In genomic region chr16:381788-382717, GRCh38 we compare ENCODE assay signal across 8 cellular contexts. TPM values are rescaled to one million over a fixed set of nuclear protein-coding genes. Genes with fewer than 3 reads are reported as not detected.
A peak's percentile ranks its signal among the peaks of the same experiment; 100 is the strongest.
DNase-seq lines count a peak whose midpoint lies in the region; ATAC-seq and TF ChIP-seq lines count a peak whose summit lies in the region.

TSS of gene PGAP6 (minus strand) at chr16:381978. CDS start at chr16:381821, 157 bp downstream.

- BruUV-seq in HCT116 (replicated peaks; lab: Mats Ljungman, UMichigan) = no TSS peak

- no peak within 1 kb of the TSS for H2AFZ ChIP-seq in HCT116 (ENCODE audit: low read depth, low read length, poor library complexity, severe bottlenecking)

- H3K4me3 ChIP-seq in GM12865 (ENCODE audit: low read depth, low read length) (peak within 1 kb of the TSS; percentile 93), HCT116 (replicated peaks in 1 of 2; ENCODE audit: low read depth in 1 of 2, low read length in 2 of 2) (peak within 1 kb of the TSS; percentile 55 to 65)

- no peaks in the 10 kb centered on the region for H3K36me3 ChIP-seq in HCT116 (ENCODE audit: control insufficient read depth in 1 of 2, insufficient read depth in 2 of 2, low read length in 2 of 2)

- H3K79me2 ChIP-seq in HCT116 (ENCODE audit: insufficient read depth, low read length) = peaks cover 7% of the 10 kb centered on the region; the same call in 1 of the 2 replicates

- CTCF ChIA-PET in HCT116 (lab: Charles Lee) = interaction anchor here (0.6 kb wide), 1 partner anchor 341 kb away, joined by 3 read pairs; no protein-coding TSS in a partner anchor

- POLR2A ChIA-PET in HCT116 (lab: Charles Lee) = interaction anchor here (0.7 kb wide), 1 partner anchor 15 kb away, joined by 3 read pairs; no protein-coding TSS in a partner anchor

- TF ChIP-seq CTCF in GM12865 (IDR thresholded peaks at IDR 0.05; ENCODE audit: insufficient read depth, low read depth, low read length, missing control alignments) (no peak), HCT116 (IDR thresholded peaks at IDR 0.05 in 2 of 3, conservative IDR thresholded peaks at IDR 0.05 in 1 of 3; ENCODE audit: borderline replicate concordance in 1 of 3, insufficient read depth in 1 of 3, low read depth in 2 of 3, low read length in 2 of 3) (no peak)

- H3K27ac ChIP-seq in HCT116 (ENCODE audit: low read depth, low read length) (peak within 1 kb of the TSS; percentile 81), epithelial cell of prostate (peak within 1 kb of the TSS; percentile 51)

- peak within 1 kb of the TSS; percentile 82 for H3K9ac ChIP-seq in HCT116 (ENCODE audit: low read length)

- intact Hi-C loops in HCT116 (cut with micrococcal nuclease) = no loop called here

- DNase-seq in GM12865 (ENCODE audit: low read depth) = peak; percentile 84
- DNase-seq in HCT116 (ENCODE audit: low read depth, low spot score) = no peak
- no peak for DNase-seq in NCI-H460 (ENCODE audit: extremely low read depth, low read depth)
- peak; percentile 58 for DNase-seq in activated T-cell treated with anti-CD3 and anti-CD28 coated beads for 4 hours
- DNase-seq in epithelial cell of prostate (ENCODE audit: low read depth, low spot score) = no peak
- DNase-seq in mucosa of gallbladder (ENCODE audit: low spot score) = peak; percentile 43
- DNase-seq in stimulated activated CD8-positive, alpha-beta memory T cell treated with anti-CD3 and anti-CD28 coated beads, Interleukin-4, amount 100 ng/mL, for 48 hours = peak; percentile 79

- RAD21 ChIA-PET in HCT116 (lab: Charles Lee; ENCODE audit: low non-redundant PET in 1 of 2, low total read pairs in 2 of 2, uncharacterized antibody in 2 of 2, unreplicated experiment in 2 of 2) = no interaction called here

- H3K27me3 ChIP-seq in HCT116 (ENCODE audit: insufficient read depth, low read length) = no peaks in the 10 kb centered on the region

- TF ChIP-seq RAD21 in HCT116 (IDR thresholded peaks at IDR 0.05; ENCODE audit: low read depth) = no peak

- no peaks in the 10 kb centered on the region for H3K9me2 ChIP-seq in HCT116 (ENCODE audit: insufficient read depth)

- peak; percentile 57 for ATAC-seq in HCT116
- no peak for ATAC-seq in HG03520 (IDR thresholded peaks at IDR 0.05; ENCODE audit: unreplicated experiment)

- H4K20me1 ChIP-seq in HCT116 (ENCODE audit: insufficient read depth) = no peaks in the 10 kb centered on the region

- peak; percentile 31 for TF ChIP-seq POLR2A in HCT116 (IDR thresholded peaks at IDR 0.05; ENCODE audit: borderline replicate concordance, extremely low read depth, insufficient read depth, insufficient read length)

- H3K9me3 ChIP-seq in HCT116 (ENCODE audit: control insufficient read depth in 1 of 2, insufficient read depth in 1 of 2, low read depth in 1 of 2, low read length in 2 of 2) = no peaks in the 10 kb centered on the region

- peak within 1 kb of the TSS; percentile 85 for H3K4me2 ChIP-seq in HCT116 (ENCODE audit: low read length)

- H3K4me1 ChIP-seq in HCT116 (ENCODE audit: control insufficient read depth in 1 of 2, insufficient read depth in 2 of 2, low read length in 2 of 2) = peaks cover 6 to 18% of the 10 kb centered on the region in 2 experiments; a peak in 3 of 4 replicates

TF ChIP-seq in HCT116, 20 proteins besides CTCF, POLR2A, EP300 and RAD21:
- no peak for TF ChIP-seq ZBTB33 (IDR thresholded peaks at IDR 0.05; ENCODE audit: extremely low read depth, insufficient replicate concordance, low read length)
- TF ChIP-seq ZFX (IDR thresholded peaks at IDR 0.05) = no peak
- TF ChIP-seq SP1 (IDR thresholded peaks at IDR 0.05; ENCODE audit: low read depth) = no peak
- TF ChIP-seq ATF3 (IDR thresholded peaks at IDR 0.05) = no peak
- TF ChIP-seq SIN3A (IDR thresholded peaks at IDR 0.05; ENCODE audit: low read depth) = no peak
- no peak for TF ChIP-seq SRF (IDR thresholded peaks at IDR 0.05; ENCODE audit: low read depth)
- TF ChIP-seq MAX (IDR thresholded peaks at IDR 0.05) = no peak
- no peak for TF ChIP-seq ELF1 (IDR thresholded peaks at IDR 0.05; ENCODE audit: borderline replicate concordance, low read depth)
- TF ChIP-seq TCF7L2 (IDR thresholded peaks at IDR 0.05; ENCODE audit: borderline replicate concordance, extremely low read depth, insufficient read depth, insufficient read length) = no peak
- TF ChIP-seq ZNF274 (IDR thresholded peaks at IDR 0.05; ENCODE audit: low read depth, low read length) = no peak
- TF ChIP-seq CBX3 (IDR thresholded peaks at IDR 0.05; ENCODE audit: low read depth) = no peak
- no peak for TF ChIP-seq REST (IDR thresholded peaks at IDR 0.05; ENCODE audit: low read depth)
- no peak for TF ChIP-seq POLR2AphosphoS5 (IDR thresholded peaks at IDR 0.05; ENCODE audit: low read depth, low read length)
- TF ChIP-seq EGR1 (IDR thresholded peaks at IDR 0.05; ENCODE audit: low read depth) = no peak
- TF ChIP-seq EZH2phosphoT487 (IDR thresholded peaks at IDR 0.05; ENCODE audit: borderline replicate concordance) = no peak
- TF ChIP-seq EZH2 (IDR thresholded peaks at IDR 0.05) = no peak
- TF ChIP-seq JUND (IDR thresholded peaks at IDR 0.05) = no peak

RNA-seq across cellular contexts. Expression of gene PGAP6, which starts in this region (rescaled TPM):
- total RNA-seq in HCT116 (2021; ENCODE audit: unreplicated experiment) (35.4 TPM), mucosa of gallbladder (85.7 TPM)
- 37.4 and 48.1 TPM in 2 replicates for polyA plus RNA-seq in HCT116 (2012)
- total RNA-seq in NCI-H460 (2014; rRNA removed; shearing (Covaris generic)) = 29.6 and 34.7 TPM in 2 replicates
- polyA plus RNA-seq in NCI-H460 (2014; cell fraction: nucleus; rRNA removed) = 50.2 and 69.6 TPM in 2 replicates

Comparison
In these comparisons a context has a peak if more than half of its experiments do, and no peak if none do; other contexts are left out.
1. DNase-seq: peak in GM12865 (single experiment), activated T-cell treated with anti-CD3 and anti-CD28 coated beads for 4 hours (single experiment), mucosa of gallbladder (single experiment) and stimulated activated CD8-positive, alpha-beta memory T cell treated with anti-CD3 and anti-CD28 coated beads, Interleukin-4, amount 100 ng/mL, for 48 hours (single experiment); none in HCT116 (single experiment), NCI-H460 (single experiment) and epithelial cell of prostate (single experiment).